In genomic region chr4:82335043-82335442, GRCh38 we compare ENCODE assay signal across 29 cellular contexts.
"Had no signal": no experiment of that assay in that cellular context is flagged by ENCODE, and none has a peak within 500 bp of the region (broad histone marks: within the 10 kb centered on the region; RNA-seq: fewer than 3 reads in every experiment).

No MANE protein-coding gene starts in this region.

- H3K27ac Mint-ChIP-seq: dendritic cell treated with granulocyte-macrophage colony-stimulating factor and Interleukin-4, amounts not matched to agents 40 ng/mL and 50 ng/mL, for 4 days; effector memory CD8-positive, alpha-beta T cell; endodermal cell had no signal

- H3K4me1 ChIP-seq: colonic mucosa, esophagus muscularis mucosa, esophagus squamous epithelium, foreskin keratinocyte, gastrocnemius medialis, gastroesophageal sphincter, heart left ventricle, heart right ventricle had no signal

- H3K4me3 Mint-ChIP-seq: dendritic cell treated with granulocyte-macrophage colony-stimulating factor and Interleukin-4, amounts not matched to agents 40 ng/mL and 50 ng/mL, for 4 days; effector memory CD8-positive, alpha-beta T cell; endodermal cell had no signal

- FAIRE-seq: colon, endometrium, endothelial cell of umbilical vein, frontal cortex had no signal

- H3K27me3 ChIP-seq: colonic mucosa, dorsolateral prefrontal cortex, esophagus muscularis mucosa, esophagus squamous epithelium, foreskin keratinocyte, gastrocnemius medialis, gastroesophageal sphincter, heart left ventricle, heart right ventricle had no signal

- H3K9me3 ChIP-seq: colonic mucosa, esophagus muscularis mucosa, gastrocnemius medialis, gastroesophageal sphincter had no signal

- H3K4me1 Mint-ChIP-seq: endodermal cell had no signal

- ATAC-seq: effector memory CD8-positive, alpha-beta T cell; esophagus mucosa; foreskin keratinocyte; gastrocnemius medialis; gastroesophageal sphincter; heart left ventricle; heart right ventricle had no signal

- H3K27me3 Mint-ChIP-seq: dendritic cell treated with granulocyte-macrophage colony-stimulating factor and Interleukin-4, amounts not matched to agents 40 ng/mL and 50 ng/mL, for 4 days; effector memory CD8-positive, alpha-beta T cell had no signal

- DNase-seq: colonic mucosa; cortex of kidney; dermis blood vessel endothelial cell; dorsolateral prefrontal cortex; effector CD4-positive, alpha-beta T cell; effector CD8-positive, alpha-beta T cell; effector memory CD4-positive, alpha-beta T cell; effector memory CD8-positive, alpha-beta T cell; endodermal cell; erythroblast; esophagus squamous epithelium; foreskin fibroblast; foreskin keratinocyte; foreskin melanocyte; gastrocnemius medialis; glutamatergic neuron; head of caudate nucleus; heart left ventricle; heart right ventricle had no signal

- H3K27ac ChIP-seq: colonic mucosa, coronary artery, dorsolateral prefrontal cortex, epithelial cell of prostate, esophagus muscularis mucosa, esophagus squamous epithelium, foreskin keratinocyte, gastrocnemius medialis, gastroesophageal sphincter, heart left ventricle, heart right ventricle had no signal

- H3K4me3 ChIP-seq: colonic mucosa, coronary artery, dorsolateral prefrontal cortex, esophagus muscularis mucosa, esophagus squamous epithelium, gastrocnemius medialis, gastroesophageal sphincter, heart left ventricle, heart right ventricle had no signal

- H3K9me3 Mint-ChIP-seq: effector memory CD8-positive, alpha-beta T cell had no signal

- H3K36me3 ChIP-seq: colonic mucosa, esophagus muscularis mucosa, esophagus squamous epithelium, gastrocnemius medialis, gastroesophageal sphincter, heart left ventricle, heart right ventricle had no signal
